22 cellular contexts compared by ENCODE assay signal in genomic region chrX:86215260-86215659, GRCh38.
"Had no signal": no experiment of that assay in that cellular context is flagged by ENCODE, and none has a peak within 500 bp of the region (broad histone marks: within the 10 kb centered on the region; RNA-seq: fewer than 3 reads in every experiment).

No MANE protein-coding gene starts in this region.

- H3K9me3 ChIP-seq: left ventricle myocardium inferior, mucosa of descending colon, ovary, right atrium auricular region, stomach, testis, thyroid gland, transverse colon, upper lobe of left lung, vagina had no signal

- ATAC-seq: mucosa of descending colon; naive thymus-derived CD4-positive, alpha-beta T cell; natural killer cell treated with Interleukin-12 subunit alpha and Interleukin-12 subunit beta and Interleukin-15 and Interleukin-18, amount 100 ng/mL, for 72 hours; sciatic nerve; stimulated activated naive B cell treated with anti-CD40 and anti-IgM and Interleukin-4, amounts not matched to agents 10 μg/mL and 1 μg/mL and 100 μg/mL, for 72 hours; stimulated activated naive CD8-positive, alpha-beta T cell treated with anti-CD3 and anti-CD28 coated beads, Interleukin-15, Interleukin-2, amounts not matched to agents 100 U/mL and 50 U/mL, for 24 hours had no signal

- DNase-seq: islet precursor cell; left ventricle myocardium inferior; midbrain; mucosa of descending colon; naive thymus-derived CD4-positive, alpha-beta T cell; ovary; stimulated activated CD4-positive, alpha-beta T cell treated with anti-CD3 and anti-CD28 coated beads, Interleukin-12 subunit alpha, Interleukin-12 subunit beta, amount 100 ng/mL, for 4 hours; stimulated activated CD4-positive, alpha-beta T cell treated with anti-CD3 and anti-CD28 coated beads, Interleukin-15, amount 100 ng/mL, for 24 hours; stimulated activated CD4-positive, alpha-beta T cell treated with anti-CD3 and anti-CD28 coated beads, Interleukin-2, amount 100 ng/mL, for 24 hours; stimulated activated CD4-positive, alpha-beta T cell treated with anti-CD3 and anti-CD28 coated beads, Interleukin-4, amount 100 ng/mL, for 1 hour; stimulated activated naive B cell treated with anti-CD40 and anti-IgM and Interleukin-4, amounts not matched to agents 10 μg/mL and 1 μg/mL and 100 μg/mL, for 72 hours; stimulated activated naive CD8-positive, alpha-beta T cell treated with anti-CD3 and anti-CD28 coated beads, Interleukin-15, Interleukin-2, amounts not matched to agents 100 U/mL and 50 U/mL, for 24 hours; stomach; testis; thyroid gland; transverse colon; upper lobe of left lung had no signal

- H3K4me3 ChIP-seq: left ventricle myocardium inferior, mucosa of descending colon, ovary, right atrium auricular region, skin epidermis, stomach, testis, thyroid gland, transverse colon, upper lobe of left lung, vagina had no signal

- H3K36me3 ChIP-seq: left ventricle myocardium inferior, ovary, right atrium auricular region, stomach, thyroid gland, transverse colon, upper lobe of left lung, vagina had no signal

- H3K4me1 ChIP-seq: left ventricle myocardium inferior, right atrium auricular region, stomach, testis, thyroid gland, transverse colon, upper lobe of left lung, vagina had no signal

- H3K27ac ChIP-seq: left ventricle myocardium inferior, ovary, right atrium auricular region, skin epidermis, stomach, testis, thyroid gland, transverse colon, upper lobe of left lung, vagina had no signal

- H3K27me3 ChIP-seq: ovary, right atrium auricular region, stomach, testis, thyroid gland, transverse colon, upper lobe of left lung, vagina had no signal
